Comparison of ENCODE assay signal across 35 cellular contexts in genomic region chr18:60996822-60997221, GRCh38.
DNase-seq lines count a peak whose midpoint lies in the region; ATAC-seq and TF ChIP-seq lines count a peak whose summit lies in the region.
"Had no signal": no experiment of that assay in that cellular context is flagged by ENCODE, and none has a peak within 500 bp of the region (broad histone marks: within the 10 kb centered on the region; RNA-seq: fewer than 3 reads in every experiment).

No MANE protein-coding gene starts in this region.

- DNase-seq in Ammon's horn (ENCODE audit: low spot score) = peak; percentile 13
- DNase-seq in LHCN-M2 (ENCODE audit: low read depth) = peak; percentile 70
- peak; percentile 25 to 75 for DNase-seq in trophoblast cell
- peak; percentile 53 for DNase-seq in superior temporal gyrus (ENCODE audit: extremely low spot score)
- DNase-seq in OCI-M2 (lab: John Stamatoyannopoulos, UW; ENCODE audit: unreplicated experiment) = no peak
- DNase-seq in activated naive CD8-positive, alpha-beta T cell treated with anti-CD3 and anti-CD28 coated beads, Interleukin-2, amount 50 U/mL, for 24 hours = no peak
- DNase-seq: 8988T; ACHN; AML-193; BE2C; C1 segment of cervical spinal cord; Caco-2; Calu3; CD4-positive, alpha-beta memory T cell; CD4-positive, alpha-beta T cell; CD4-positive, CD25-positive, alpha-beta regulatory T cell; CD8-positive, alpha-beta memory T cell; CD8-positive, alpha-beta T cell; COR-L47; DMS 273 treated with DMSO at 0.1 percent for 48 hours; DMS153; DMS53; DMS79; DMS79 treated with DMSO at 0.1 percent for 48 hours; DND-41; EL had no signal

- H2AFZ ChIP-seq in trophoblast cell (ENCODE audit: insufficient read depth, low read length, poor library complexity) = no peak overlapping the region

- no peak overlapping the region for H4K91ac ChIP-seq in trophoblast cell (ENCODE audit: low read depth, low read length)

- no peak overlapping the region for H2BK5ac ChIP-seq in trophoblast cell (ENCODE audit: low read depth, low read length, poor library complexity)

- H2BK120ac ChIP-seq in trophoblast cell (ENCODE audit: insufficient read depth, low read length, poor library complexity) = no peak overlapping the region

- no CpG with 5 or more reads among the region's 5 CpGs for WGBS in trophoblast cell (ENCODE audit: extremely low coverage, insufficient coverage, insufficient read length)

- no peak overlapping the region for H3K18ac ChIP-seq in trophoblast cell (ENCODE audit: low read length)

- no peaks in the 10 kb centered on the region for H3K27me3 ChIP-seq in trophoblast cell (ENCODE audit: insufficient read depth, low read length)
- H3K27me3 ChIP-seq: BE2C; BLaER1; BLaER1 treated with 17β-estradiol and CSF1 and Interleukin-3, amounts not matched to agents 10 nM and 100 nM had no signal

- no peaks in the 10 kb centered on the region for H3K27me3 Mint-ChIP-seq in activated naive CD8-positive, alpha-beta T cell treated with anti-CD3 and anti-CD28 coated beads, Interleukin-2, amount 50 U/mL, for 24 hours
- H3K27me3 Mint-ChIP-seq: B cell; CD4-positive, alpha-beta memory T cell; CD4-positive, alpha-beta T cell; CD4-positive, CD25-positive, alpha-beta regulatory T cell had no signal

- no peak for TF ChIP-seq POLR2A in GM18505 (IDR thresholded peaks at IDR 0.05; ENCODE audit: borderline replicate concordance, extremely low read depth, insufficient read depth, insufficient read length)

- no peak overlapping the region for H3K9ac ChIP-seq in trophoblast cell (ENCODE audit: low read length)
- H3K9ac ChIP-seq: BLaER1; BLaER1 treated with 17β-estradiol and CSF1 and Interleukin-3, amounts not matched to agents 10 nM and 100 nM had no signal

- H3K9me3 ChIP-seq in trophoblast cell (ENCODE audit: insufficient read depth, low read depth, low read length) = peaks cover 2% of the 10 kb centered on the region
- H3K9me3 ChIP-seq: A549, BE2C, BLaER1, Caco-2 had no signal

- H3K36me3 ChIP-seq in trophoblast cell (ENCODE audit: control insufficient read depth in 1 of 2, insufficient read depth in 2 of 2, low read length in 2 of 2) = no peaks in the 10 kb centered on the region
- H3K36me3 ChIP-seq: BE2C; BLaER1; BLaER1 treated with 17β-estradiol and CSF1 and Interleukin-3, amounts not matched to agents 10 nM and 100 nM had no signal

- H3K4me3 Mint-ChIP-seq in activated naive CD8-positive, alpha-beta T cell treated with anti-CD3 and anti-CD28 coated beads, Interleukin-2, amount 50 U/mL, for 24 hours = no peak overlapping the region
- H3K4me3 Mint-ChIP-seq: B cell; CD14-positive monocyte; CD4-positive, alpha-beta memory T cell; CD4-positive, alpha-beta T cell; CD4-positive, CD25-positive, alpha-beta regulatory T cell; CD8-positive, alpha-beta memory T cell; CD8-positive, alpha-beta T cell had no signal

- H4K8ac ChIP-seq in trophoblast cell (ENCODE audit: low read depth, low read length) = no peak overlapping the region

- no peaks in the 10 kb centered on the region for H3K79me2 ChIP-seq in trophoblast cell (ENCODE audit: control insufficient read depth, insufficient read depth, low read length, poor library complexity)

- peaks cover 17% of the 10 kb centered on the region for H3K9me3 Mint-ChIP-seq in activated naive CD8-positive, alpha-beta T cell treated with anti-CD3 and anti-CD28 coated beads, Interleukin-2, amount 50 U/mL, for 24 hours

- H2AK5ac ChIP-seq in trophoblast cell (ENCODE audit: low read length) = no peak overlapping the region

- H3K27ac ChIP-seq in trophoblast cell (ENCODE audit: low read depth, low read length) = no peak overlapping the region
- H3K27ac ChIP-seq: 22Rv1; A549; BLaER1; BLaER1 treated with 17β-estradiol and CSF1 and Interleukin-3, amounts not matched to agents 10 nM and 100 nM; C4-2B had no signal

- ATAC-seq in SK-N-SH treated with all-trans-retinoic acid at 6 μM for 48 hours (no peak), GM18505 (IDR thresholded peaks at IDR 0.05; ENCODE audit: unreplicated experiment) (no peak)
- no peak for ATAC-seq in activated naive CD8-positive, alpha-beta T cell treated with anti-CD3 and anti-CD28 coated beads, Interleukin-2, amount 50 U/mL, for 24 hours
- ATAC-seq: A549; CD8-positive, alpha-beta T cell had no signal

- H3K4ac ChIP-seq in trophoblast cell (ENCODE audit: low read depth, low read length) = no peak overlapping the region

- no peak overlapping the region for H3K27ac Mint-ChIP-seq in activated naive CD8-positive, alpha-beta T cell treated with anti-CD3 and anti-CD28 coated beads, Interleukin-2, amount 50 U/mL, for 24 hours
- H3K27ac Mint-ChIP-seq: B cell; CD14-positive monocyte; CD4-positive, alpha-beta memory T cell; CD4-positive, alpha-beta T cell; CD4-positive, CD25-positive, alpha-beta regulatory T cell; CD8-positive, alpha-beta memory T cell; CD8-positive, alpha-beta T cell had no signal

- no peak overlapping the region for H3K4me3 ChIP-seq in trophoblast cell (ENCODE audit: low read depth, low read length)
- H3K4me3 ChIP-seq: A549; BLaER1; BLaER1 treated with 17β-estradiol and CSF1 and Interleukin-3, amounts not matched to agents 10 nM and 100 nM had no signal

- H3K79me1 ChIP-seq in trophoblast cell (ENCODE audit: low read length) = no peaks in the 10 kb centered on the region

- H3K4me1 ChIP-seq in trophoblast cell (ENCODE audit: control insufficient read depth in 1 of 2, insufficient read depth in 2 of 2, low read length in 2 of 2) = no peaks in the 10 kb centered on the region
- H3K4me1 ChIP-seq: A549; BE2C; BLaER1; BLaER1 treated with 17β-estradiol and CSF1 and Interleukin-3, amounts not matched to agents 10 nM and 100 nM; Caco-2 had no signal

- H3K4me2 ChIP-seq in trophoblast cell (ENCODE audit: low read length) = no peak overlapping the region
- H3K4me2 ChIP-seq: A549; BLaER1; BLaER1 treated with 17β-estradiol and CSF1 and Interleukin-3, amounts not matched to agents 10 nM and 100 nM had no signal

- H2BK12ac ChIP-seq in trophoblast cell (ENCODE audit: low read length) = no peak overlapping the region

- H3K14ac ChIP-seq in trophoblast cell (ENCODE audit: low read length) = no peak overlapping the region

- no peak overlapping the region for H3K23ac ChIP-seq in trophoblast cell (ENCODE audit: low read length)

- no peak overlapping the region for H4K12ac ChIP-seq in trophoblast cell (ENCODE audit: low read depth, low read length)

- H3K36me3 Mint-ChIP-seq in activated naive CD8-positive, alpha-beta T cell treated with anti-CD3 and anti-CD28 coated beads, Interleukin-2, amount 50 U/mL, for 24 hours (ENCODE audit: low read depth) = no peaks in the 10 kb centered on the region
- H3K36me3 Mint-ChIP-seq: CD14-positive monocyte; CD4-positive, alpha-beta memory T cell; CD4-positive, CD25-positive, alpha-beta regulatory T cell; CD8-positive, alpha-beta memory T cell; CD8-positive, alpha-beta T cell had no signal

- H3K4me1 Mint-ChIP-seq in activated naive CD8-positive, alpha-beta T cell treated with anti-CD3 and anti-CD28 coated beads, Interleukin-2, amount 50 U/mL, for 24 hours = no peaks in the 10 kb centered on the region
- H3K4me1 Mint-ChIP-seq: B cell; CD14-positive monocyte; CD4-positive, alpha-beta memory T cell; CD4-positive, CD25-positive, alpha-beta regulatory T cell; CD8-positive, alpha-beta memory T cell had no signal

TF ChIP-seq in SK-N-SH treated with all-trans-retinoic acid at 6 μM for 48 hours, 23 proteins besides CTCF, POLR2A, EP300 and RAD21 (continues in another document):
- TF ChIP-seq ZC3H10 (CRISPR knock-in tag; IDR thresholded peaks at IDR 0.05) (no peak), ESRRG (CRISPR knock-in tag; IDR thresholded peaks at IDR 0.05) (no peak), ARNTL (CRISPR knock-in tag; IDR thresholded peaks at IDR 0.05; ENCODE audit: borderline replicate concordance, low read depth) (no peak), CREB5 (CRISPR knock-in tag; IDR thresholded peaks at IDR 0.05; ENCODE audit: low read depth) (no peak), CSDC2 (CRISPR knock-in tag; IDR thresholded peaks at IDR 0.05) (no peak), TCF4 (CRISPR knock-in tag; IDR thresholded peaks at IDR 0.05; ENCODE audit: borderline replicate concordance) (no peak), ZNF70 (CRISPR knock-in tag; IDR thresholded peaks at IDR 0.05) (no peak), TOX (CRISPR knock-in tag; IDR thresholded peaks at IDR 0.05; ENCODE audit: borderline replicate concordance) (no peak), PPARA (CRISPR knock-in tag; IDR thresholded peaks at IDR 0.05; ENCODE audit: borderline replicate concordance) (no peak)
- TF ChIP-seq, protein P1, sequence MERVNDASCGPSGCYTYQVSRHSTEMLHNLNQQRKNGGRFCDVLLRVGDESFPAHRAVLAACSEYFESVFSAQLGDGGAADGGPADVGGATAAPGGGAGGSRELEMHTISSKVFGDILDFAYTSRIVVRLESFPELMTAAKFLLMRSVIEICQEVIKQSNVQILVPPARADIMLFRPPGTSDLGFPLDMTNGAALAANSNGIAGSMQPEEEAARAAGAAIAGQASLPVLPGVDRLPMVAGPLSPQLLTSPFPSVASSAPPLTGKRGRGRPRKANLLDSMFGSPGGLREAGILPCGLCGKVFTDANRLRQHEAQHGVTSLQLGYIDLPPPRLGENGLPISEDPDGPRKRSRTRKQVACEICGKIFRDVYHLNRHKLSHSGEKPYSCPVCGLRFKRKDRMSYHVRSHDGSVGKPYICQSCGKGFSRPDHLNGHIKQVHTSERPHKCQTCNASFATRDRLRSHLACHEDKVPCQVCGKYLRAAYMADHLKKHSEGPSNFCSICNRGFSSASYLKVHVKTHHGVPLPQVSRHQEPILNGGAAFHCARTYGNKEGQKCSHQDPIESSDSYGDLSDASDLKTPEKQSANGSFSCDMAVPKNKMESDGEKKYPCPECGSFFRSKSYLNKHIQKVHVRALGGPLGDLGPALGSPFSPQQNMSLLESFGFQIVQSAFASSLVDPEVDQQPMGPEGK (CRISPR knock-in tag; IDR thresholded peaks at IDR 0.05; ENCODE audit: borderline replicate concordance) = no peak

Comparison
In these comparisons a context has a peak if more than half of its experiments do, and no peak if none do; other contexts are left out.
1. DNase-seq: peak in Ammon's horn (single experiment), LHCN-M2 (single experiment), trophoblast cell (2 of 2) and superior temporal gyrus (single experiment); none in OCI-M2 (single experiment) and activated naive CD8-positive, alpha-beta T cell treated with anti-CD3 and anti-CD28 coated beads, Interleukin-2, amount 50 U/mL, for 24 hours (single experiment).